ENCODE assay signal across 11 cellular contexts in genomic region chr17:27535178-27535928, GRCh38.
A peak's percentile ranks its signal among the peaks of the same experiment; 100 is the strongest.
DNase-seq lines count a peak whose midpoint lies in the region; FAIRE-seq and TF ChIP-seq lines count a peak whose summit lies in the region.
"Had no signal": no experiment of that assay in that cellular context is flagged by ENCODE, and none has a peak within 500 bp of the region (broad histone marks: within the 10 kb centered on the region; RNA-seq: fewer than 3 reads in every experiment).

No MANE protein-coding gene starts in this region.

- peaks cover 65% of the 10 kb centered on the region for H3K4me1 ChIP-seq in Caco-2
- H3K4me1 ChIP-seq in SJSA1 (replicated peaks), result peaks cover 82% of the 10 kb centered on the region

- H3K4me3 ChIP-seq in Caco-2 (ENCODE audit: low read depth, low read length) (no peak overlapping the region), SJSA1 (no peak overlapping the region), foreskin fibroblast (ENCODE audit: low read depth in 1 of 2, low read length in 2 of 2) (no peak overlapping the region)
- H3K4me3 ChIP-seq: MG63 had no signal

- H3K4me3 Mint-ChIP-seq in Caco-2 (ENCODE audit: unreplicated experiment) (peak overlapping the region; percentile 55), progenitor cell of endocrine pancreas (ENCODE audit: low read depth) (no peak overlapping the region)
- no peak overlapping the region for H3K4me3 Mint-ChIP-seq in activated CD4-positive, alpha-beta memory T cell treated with anti-CD3 and anti-CD28 coated beads for 36 hours

- H3K27ac Mint-ChIP-seq in Caco-2 (ENCODE audit: unreplicated experiment), result peak overlapping the region; percentile 90
- peak overlapping the region; percentile 34 for H3K27ac Mint-ChIP-seq in progenitor cell of endocrine pancreas
- no peak overlapping the region for H3K27ac Mint-ChIP-seq in activated CD4-positive, alpha-beta memory T cell treated with anti-CD3 and anti-CD28 coated beads for 36 hours

- intact Hi-C loops in Caco-2 (cut with micrococcal nuclease; ENCODE audit: unreplicated experiment), result loop anchor here (1.0 to 5.0 kb wide), 5 partner anchors 10 to 79 kb away; partner anchors contain the start of gene KSR1
- intact Hi-C loops in activated CD4-positive, alpha-beta memory T cell treated with anti-CD3 and anti-CD28 coated beads for 36 hours (cut with micrococcal nuclease), result no loop called here

- H3K9me3 Mint-ChIP-seq in Caco-2 (ENCODE audit: unreplicated experiment) (no peaks in the 10 kb centered on the region), progenitor cell of endocrine pancreas (ENCODE audit: low read depth) (no peaks in the 10 kb centered on the region)
- H3K9me3 Mint-ChIP-seq in activated CD4-positive, alpha-beta memory T cell treated with anti-CD3 and anti-CD28 coated beads for 36 hours, result no peaks in the 10 kb centered on the region

- peak in 1 of 2 experiments; percentile 2 for TF ChIP-seq CTCF in Caco-2 (IDR thresholded peaks at IDR 0.05; ENCODE audit: insufficient read depth in 1 of 2, low read depth in 1 of 2, low read length in 1 of 2, severe bottlenecking in 1 of 2, unreplicated experiment in 1 of 2)
- no peak for TF ChIP-seq CTCF in foreskin fibroblast (IDR thresholded peaks at IDR 0.05; ENCODE audit: low read depth, low read length)
- TF ChIP-seq CTCF in progenitor cell of endocrine pancreas (IDR thresholded peaks at IDR 0.05; ENCODE audit: unreplicated experiment), result no peak

- peak overlapping the region; percentile 81 for H3K27ac ChIP-seq in SJSA1

- H3K27me3 Mint-ChIP-seq in Caco-2 (ENCODE audit: insufficient read depth, unreplicated experiment) (no peaks in the 10 kb centered on the region), progenitor cell of endocrine pancreas (no peaks in the 10 kb centered on the region)
- H3K27me3 Mint-ChIP-seq in activated CD4-positive, alpha-beta memory T cell treated with anti-CD3 and anti-CD28 coated beads for 36 hours, result no peaks in the 10 kb centered on the region

- no peak for TF ChIP-seq POLR2A in GM12892 (IDR thresholded peaks at IDR 0.05; ENCODE audit: low read depth, low read length)

- H3K4me1 Mint-ChIP-seq in Caco-2 (ENCODE audit: low read depth, unreplicated experiment) (peaks cover 72% of the 10 kb centered on the region), progenitor cell of endocrine pancreas (ENCODE audit: low read depth) (peaks cover 43% of the 10 kb centered on the region)
- peaks cover 39% of the 10 kb centered on the region for H3K4me1 Mint-ChIP-seq in activated CD4-positive, alpha-beta memory T cell treated with anti-CD3 and anti-CD28 coated beads for 36 hours (ENCODE audit: low read depth)

- no peaks in the 10 kb centered on the region for H3K9me3 ChIP-seq in Caco-2
- no peaks in the 10 kb centered on the region for H3K9me3 ChIP-seq in SJSA1 (replicated peaks)
- H3K9me3 ChIP-seq: MG63 had no signal

- H3K36me3 Mint-ChIP-seq in Caco-2 (ENCODE audit: insufficient read depth, unreplicated experiment) (peaks cover 21% of the 10 kb centered on the region), progenitor cell of endocrine pancreas (ENCODE audit: insufficient read depth) (no peaks in the 10 kb centered on the region)
- no peaks in the 10 kb centered on the region for H3K36me3 Mint-ChIP-seq in activated CD4-positive, alpha-beta memory T cell treated with anti-CD3 and anti-CD28 coated beads for 36 hours

- no TSS peak for BruUV-seq in Caco-2 (replicated peaks; lab: Mats Ljungman, UMichigan)

- no peaks in the 10 kb centered on the region for H3K27me3 ChIP-seq in Caco-2 (replicated peaks; ENCODE audit: control insufficient read depth, insufficient read depth, low read length)
- no peaks in the 10 kb centered on the region for H3K27me3 ChIP-seq in SJSA1 (replicated peaks)
- H3K27me3 ChIP-seq: MG63 had no signal

- no peak for FAIRE-seq in GM12892 (lab: Jason Lieb, UNC)

- H3K36me3 ChIP-seq in Caco-2 (ENCODE audit: control insufficient read depth, insufficient read depth, low read length) (no peaks in the 10 kb centered on the region), SJSA1 (no peaks in the 10 kb centered on the region)
- H3K36me3 ChIP-seq: MG63 had no signal

- CTCF ChIA-PET in Caco-2 (lab: Charles Lee), result interaction anchor here (0.6 to 4.0 kb wide), 18 partner anchors 10 to 299 kb away, joined by 3 to 24 read pairs (median 4); partner anchors contain the start of gene KSR1
- CTCF ChIA-PET in activated CD4-positive, alpha-beta memory T cell treated with anti-CD3 and anti-CD28 coated beads for 36 hours (lab: Charles Lee), result no interaction called here

- DNase-seq in Caco-2 (peak; percentile 78 to 86), SJSA1 (ENCODE audit: low read depth in 1 of 2, low spot score in 2 of 2) (no peak), foreskin fibroblast (peak; percentile 21 to 26), progenitor cell of endocrine pancreas (ENCODE audit: low spot score, unreplicated experiment) (no peak), GM12892 (ENCODE audit: insufficient read length) (no peak), cerebellum (ENCODE audit: low spot score) (no peak)
- no peak for DNase-seq in stimulated activated CD4-positive, alpha-beta T cell treated with anti-CD3 and anti-CD28 coated beads, Interleukin-2, amount 100 ng/mL, for 48 hours
- DNase-seq in activated CD4-positive, alpha-beta memory T cell treated with anti-CD3 and anti-CD28 coated beads for 36 hours, result no peak
- DNase-seq: MG63, PC-3, T-helper 2 cell had no signal

- POLR2A ChIA-PET in Caco-2 (lab: Charles Lee), result interaction anchor here (0.5 to 1.1 kb wide), 6 partner anchors 27 to 783 kb away, joined by 3 to 8 read pairs (median 3); partner anchors contain the start of gene KSR1
- POLR2A ChIA-PET in activated CD4-positive, alpha-beta memory T cell treated with anti-CD3 and anti-CD28 coated beads for 36 hours (lab: Charles Lee), result no interaction called here

Comparison
In these comparisons a context has a peak if more than half of its experiments do, and no peak if none do; other contexts are left out.
1. DNase-seq: peak in Caco-2 (2 of 2) and foreskin fibroblast (2 of 2); none in SJSA1 (0 of 2), progenitor cell of endocrine pancreas (single experiment), GM12892 (single experiment), stimulated activated CD4-positive, alpha-beta T cell treated with anti-CD3 and anti-CD28 coated beads, Interleukin-2, amount 100 ng/mL, for 48 hours (0 of 2), cerebellum (single experiment) and activated CD4-positive, alpha-beta memory T cell treated with anti-CD3 and anti-CD28 coated beads for 36 hours (single experiment).